In the genomic region with DNA sequence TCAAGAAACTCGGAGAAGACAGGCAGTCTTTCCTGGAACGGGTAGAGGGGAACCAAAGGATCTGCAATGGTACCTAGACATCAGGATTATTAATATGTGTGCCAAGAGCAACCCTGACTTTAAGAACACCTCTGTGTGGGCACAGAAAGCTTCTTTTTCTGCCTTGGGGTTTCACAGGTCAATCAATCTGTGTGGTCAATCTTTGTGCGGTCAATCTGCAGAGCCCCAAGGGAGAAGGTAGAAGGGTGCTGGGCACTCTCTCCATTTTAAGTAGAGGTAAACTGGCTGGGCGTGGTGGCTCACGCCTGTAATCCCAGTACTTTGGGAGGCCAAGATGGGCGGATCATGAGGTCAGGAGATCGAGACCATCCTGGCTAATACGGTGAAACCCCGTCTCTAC, we compare ENCODE assay signal across 8 cellular contexts.
"Had no signal": no experiment of that assay in that cellular context is flagged by ENCODE, and none has a peak within 500 bp of the region (broad histone marks: within the 10 kb centered on the region; RNA-seq: fewer than 3 reads in every experiment).

No MANE protein-coding gene starts in this region.

- H3K4me2 ChIP-seq: neural progenitor cell had no signal

- H3K36me3 ChIP-seq: colonic mucosa, neural progenitor cell had no signal

- H3K4me3 Mint-ChIP-seq: neural progenitor cell had no signal

- H3K36me3 Mint-ChIP-seq: neural progenitor cell had no signal

- H3K4me1 ChIP-seq: colonic mucosa, parathyroid adenoma had no signal

- H3K27ac Mint-ChIP-seq: neural progenitor cell had no signal

- H3K9me3 ChIP-seq: colonic mucosa, testis had no signal

- H3K4me3 ChIP-seq: colonic mucosa, neural progenitor cell, testis had no signal

- H2AFZ ChIP-seq: neural progenitor cell, parathyroid adenoma had no signal

- DNase-seq: activated CD8-positive, alpha-beta memory T cell treated with anti-CD3 and anti-CD28 coated beads for 24 hours; activated gamma-delta T cell treated with Interleukin-2 at 50 U/mL for 16 hours; colonic mucosa; left ventricle myocardium superior; small intestine had no signal

- H3K9ac ChIP-seq: neural progenitor cell, parathyroid adenoma had no signal

- H3K27ac ChIP-seq: colonic mucosa, neural progenitor cell, parathyroid adenoma had no signal

- H3K27me3 ChIP-seq: colonic mucosa, neural progenitor cell, testis had no signal

- H3K9me3 Mint-ChIP-seq: neural progenitor cell had no signal
